Comparison of ENCODE assay signal across 8 cellular contexts in genomic region chr3:51975857-51976549, GRCh38. TPM values are rescaled to one million over a fixed set of nuclear protein-coding genes. Genes with fewer than 3 reads are reported as not detected.
A peak's percentile ranks its signal among the peaks of the same experiment; 100 is the strongest.
DNase-seq lines count a peak whose midpoint lies in the region; ATAC-seq lines count a peak whose summit lies in the region.

No MANE protein-coding gene starts in this region.

- DNase-seq in ELR (ENCODE audit: low read depth) (peak; percentile 67), NCI-H1930 (lab: John Stamatoyannopoulos, UW) (peak; percentile 14 to 44), anterior cingulate cortex (lab: John Stamatoyannopoulos, UW) (peak in 57 of 58 donors; percentile 47 to 92 (median 79)), hepatic stellate cell (ENCODE audit: low spot score) (peak; percentile 74), posterior vena cava (ENCODE audit: low spot score) (peak; percentile 93), AML-193 (lab: John Stamatoyannopoulos, UW) (no peak)

- no peak for ATAC-seq in GM18498 (IDR thresholded peaks at IDR 0.05; ENCODE audit: unreplicated experiment)
- ATAC-seq in HG02678 (IDR thresholded peaks at IDR 0.05; ENCODE audit: unreplicated experiment): no peak

- intact Hi-C loops in posterior vena cava (cut with DNase I): loop anchor here in 1 of 2 donors (1.0 kb wide), 1 partner anchor 18 kb away; no protein-coding TSS in a partner anchor

RNA-seq across cellular contexts. Expression of gene ABHD14A, which starts 1.1 kb away (rescaled TPM):
- total RNA-seq in posterior vena cava: 10 to 100 TPM in 1 of 2 donors, 1 to 10 TPM in 1; 8.4 to 18.6 TPM

RNA-seq across cellular contexts. Expression of gene ABHD14B, which starts 2.2 kb away (rescaled TPM):
- 10 to 100 TPM; 21.0 to 32.7 TPM for total RNA-seq in posterior vena cava

RNA-seq across cellular contexts. Expression of gene ACY1, which starts 7.3 kb away (rescaled TPM):
- 10 to 100 TPM; 11.8 to 12.3 TPM for total RNA-seq in posterior vena cava

RNA-seq across cellular contexts. Expression of gene PCBP4, which starts 8.7 kb away (rescaled TPM):
- 10 to 100 TPM; 48.9 to 53.2 TPM for total RNA-seq in posterior vena cava

RNA-seq across cellular contexts. Expression of gene RPL29, which starts 19.7 kb away (rescaled TPM):
- total RNA-seq in posterior vena cava: 100 to 1,000 TPM; 657 to 687 TPM

Comparison
In these comparisons a context has a peak if more than half of its experiments do, and no peak if none do; other contexts are left out.
1. DNase-seq: peak in ELR (single experiment), NCI-H1930 (2 of 2), anterior cingulate cortex (57 of 58), hepatic stellate cell (single experiment) and posterior vena cava (single experiment); none in AML-193 (0 of 2).